8 cellular contexts compared by ENCODE assay signal in genomic region chr22:23315341-23315917, GRCh38.
A peak's percentile ranks its signal among the peaks of the same experiment; 100 is the strongest.
DNase-seq lines count a peak whose midpoint lies in the region; ATAC-seq, FAIRE-seq and TF ChIP-seq lines count a peak whose summit lies in the region.

No MANE protein-coding gene starts in this region.

- TF ChIP-seq EP300 in HepG2 (IDR thresholded peaks at IDR 0.05; ENCODE audit: low read depth in 2 of 2, low read length in 2 of 2) (no peak), HepG2 (CRISPR knock-in tag; IDR thresholded peaks at IDR 0.05; ENCODE audit: borderline replicate concordance) (no peak)

- H3K36me3 ChIP-seq in HepG2 (replicated peaks in 1 of 2; ENCODE audit: control insufficient read depth in 1 of 2, insufficient read depth in 2 of 2, low read length in 2 of 2): peaks cover 3 to 4% of the 10 kb centered on the region in 2 experiments; a peak in 2 of 5 replicates

- no peak overlapping the region for H3K4me3 Mint-ChIP-seq in activated B cell treated with CpG ODN at 0.5 μM for 24 hours

- in situ Hi-C loops in HepG2 (cut with HindIII; ENCODE audit: extremely low pct_ligation_motif_present, low pct_unique_long_range_greater_than_20kb): loop anchor here (5.0 kb wide), 1 partner anchor 67 kb away; no protein-coding TSS in a partner anchor

- 79% methylated on average over 6 of the region's 15 CpGs for WGBS in HepG2 (ENCODE audit: low lambda C conversion rate)

- no peak overlapping the region for H3K4me2 ChIP-seq in HepG2 (ENCODE audit: low read depth, low read length)

- TF ChIP-seq RAD21 in HepG2 (CRISPR knock-in tag; IDR thresholded peaks at IDR 0.05): peak; percentile 74

- no peaks in the 10 kb centered on the region for H3K27me3 Mint-ChIP-seq in activated B cell treated with CpG ODN at 0.5 μM for 24 hours

- peak; percentile 31 for ATAC-seq in activated B cell treated with CpG ODN at 0.5 μM for 24 hours (ENCODE audit: low read depth)
- peak; percentile 66 for ATAC-seq in HepG2
- no peak for ATAC-seq in HG03378 (IDR thresholded peaks at IDR 0.05; ENCODE audit: unreplicated experiment)
- no peak for ATAC-seq in HG02840 (IDR thresholded peaks at IDR 0.05; ENCODE audit: low FRiP score, unreplicated experiment)

- DNase-seq in GM10266 (ENCODE audit: extremely low spot score): peak; percentile 73
- DNase-seq in NCI-H146 (lab: John Stamatoyannopoulos, UW): peak; percentile 22
- peak; percentile 53 for DNase-seq in activated B cell treated with CpG ODN at 0.5 μM for 24 hours
- peak; percentile 34 for DNase-seq in central memory CD4-positive, alpha-beta T cell
- DNase-seq in HepG2 (ENCODE audit: low spot score): peak; percentile 39
- peak; percentile 10 to 40 for DNase-seq in stimulated activated CD8-positive, alpha-beta memory T cell treated with anti-CD3 and anti-CD28 coated beads, Interleukin-15, amount 100 ng/mL, for 48 hours (ENCODE audit: low read depth in 2 of 2)

- FAIRE-seq in HepG2 (lab: Jason Lieb, UNC): peak; percentile 4

- no peaks in the 10 kb centered on the region for H4K20me1 ChIP-seq in HepG2 (ENCODE audit: insufficient read depth, low read length)

- POLR2A ChIA-PET in activated B cell treated with CpG ODN at 0.5 μM for 24 hours (lab: Charles Lee) (no interaction called here), HepG2 (lab: Yijun Ruan, JAX) (no interaction called here)

- H3K27me3 ChIP-seq in HepG2 (ENCODE audit: control insufficient read depth in 1 of 2, insufficient read depth in 2 of 2, low read length in 2 of 2): no peaks in the 10 kb centered on the region

- H3K4me1 Mint-ChIP-seq in activated B cell treated with CpG ODN at 0.5 μM for 24 hours: no peaks in the 10 kb centered on the region

- H3K27ac ChIP-seq in HepG2 (ENCODE audit: extremely low read length, insufficient read depth, low read length): no peak overlapping the region

- H3K79me2 ChIP-seq in HepG2 (ENCODE audit: insufficient read depth, low read length): no peaks in the 10 kb centered on the region

- H3K9me3 Mint-ChIP-seq in activated B cell treated with CpG ODN at 0.5 μM for 24 hours: no peaks in the 10 kb centered on the region

- no peak for TF ChIP-seq POLR2A in HepG2 (IDR thresholded peaks at IDR 0.05; ENCODE audit: insufficient read depth in 1 of 2, low read depth in 2 of 2, low read length in 2 of 2)

- intact Hi-C loops in activated B cell treated with CpG ODN at 0.5 μM for 24 hours (cut with micrococcal nuclease) (loop anchor here (1.0 kb wide), 1 partner anchor 71 kb away; no protein-coding TSS in a partner anchor), HepG2 (cut with micrococcal nuclease; ENCODE audit: unreplicated experiment) (no loop called here)

- peaks cover 12% of the 10 kb centered on the region for H3K36me3 Mint-ChIP-seq in activated B cell treated with CpG ODN at 0.5 μM for 24 hours (ENCODE audit: low read depth)

- H3K9ac ChIP-seq in HepG2 (ENCODE audit: insufficient read depth, low read depth, low read length): no peak overlapping the region

- no peaks in the 10 kb centered on the region for H3K4me1 ChIP-seq in HepG2 (ENCODE audit: insufficient read depth, low read length)

- no peak overlapping the region for H3K27ac Mint-ChIP-seq in activated B cell treated with CpG ODN at 0.5 μM for 24 hours

- peak; percentile 79 for TF ChIP-seq CTCF in GM10266 (IDR thresholded peaks at IDR 0.05; ENCODE audit: control insufficient read depth, insufficient read depth, low read depth, missing control alignments)
- TF ChIP-seq CTCF in activated B cell treated with CpG ODN at 0.5 μM for 24 hours (IDR thresholded peaks at IDR 0.05): no peak
- peak; percentile 85 for TF ChIP-seq CTCF in HepG2 (CRISPR knock-in tag; IDR thresholded peaks at IDR 0.05)

- no TSS peak for BruUV-seq in HepG2 (replicated peaks; lab: Mats Ljungman, UMichigan)

- no peak overlapping the region for H3K4me3 ChIP-seq in HepG2 (replicated peaks in 1 of 3; ENCODE audit: insufficient read depth in 1 of 3, low read depth in 2 of 3, low read length in 3 of 3)

- no peaks in the 10 kb centered on the region for H3K9me3 ChIP-seq in HepG2 (ENCODE audit: low read length)

- H2AFZ ChIP-seq in HepG2 (ENCODE audit: low read length): no peak overlapping the region

- CTCF ChIA-PET in activated B cell treated with CpG ODN at 0.5 μM for 24 hours (lab: Charles Lee) (interaction anchor here (1.7 kb wide), 1 partner anchor 70 kb away, joined by 7 read pairs; no protein-coding TSS in a partner anchor), HepG2 (lab: Yijun Ruan, JAX; ENCODE audit: low intra/inter-chr PET ratio, low total read pairs) (interaction anchor here (1.2 to 1.7 kb wide), 3 partner anchors 61 to 275 kb away, joined by 3 to 22 read pairs (median 5); no protein-coding TSS in a partner anchor)

TF ChIP-seq in HepG2, 621 proteins besides CTCF, POLR2A, EP300 and RAD21 (continues in another document):
- peak; percentile 21; the same call in 1 of the 2 replicates for TF ChIP-seq ZNF687 (CRISPR knock-in tag; IDR thresholded peaks at IDR 0.05)
- TF ChIP-seq SMC3 (IDR thresholded peaks at IDR 0.05; ENCODE audit: low read length): peak; percentile 42; the same call in 1 of the 2 replicates
- TF ChIP-seq ZMYM2 (CRISPR knock-in tag; IDR thresholded peaks at IDR 0.05): no peak
- TF ChIP-seq ZNF609 (CRISPR knock-in tag; IDR thresholded peaks at IDR 0.05; ENCODE audit: borderline replicate concordance): no peak
- TF ChIP-seq STAG1 (CRISPR knock-in tag; IDR thresholded peaks at IDR 0.05): peak; percentile 79
- peak; percentile 26; the same call in 1 of the 2 replicates for TF ChIP-seq MYC (CRISPR knock-in tag; IDR thresholded peaks at IDR 0.05; ENCODE audit: borderline replicate concordance)

Comparison
In these comparisons a context has a peak if more than half of its experiments do, and no peak if none do; other contexts are left out.
1. DNase-seq: peak in every context shown above with its lines; median percentile 73 in GM10266; 53 in activated B cell treated with CpG ODN at 0.5 μM for 24 hours; 39 in HepG2; 34 in central memory CD4-positive, alpha-beta T cell; 25 in stimulated activated CD8-positive, alpha-beta memory T cell treated with anti-CD3 and anti-CD28 coated beads, Interleukin-15, amount 100 ng/mL, for 48 hours; 22 in NCI-H146.
2. ATAC-seq: peak in activated B cell treated with CpG ODN at 0.5 μM for 24 hours (single experiment) and HepG2 (single experiment); none in HG03378 (single experiment) and HG02840 (single experiment).